In the genomic region with DNA sequence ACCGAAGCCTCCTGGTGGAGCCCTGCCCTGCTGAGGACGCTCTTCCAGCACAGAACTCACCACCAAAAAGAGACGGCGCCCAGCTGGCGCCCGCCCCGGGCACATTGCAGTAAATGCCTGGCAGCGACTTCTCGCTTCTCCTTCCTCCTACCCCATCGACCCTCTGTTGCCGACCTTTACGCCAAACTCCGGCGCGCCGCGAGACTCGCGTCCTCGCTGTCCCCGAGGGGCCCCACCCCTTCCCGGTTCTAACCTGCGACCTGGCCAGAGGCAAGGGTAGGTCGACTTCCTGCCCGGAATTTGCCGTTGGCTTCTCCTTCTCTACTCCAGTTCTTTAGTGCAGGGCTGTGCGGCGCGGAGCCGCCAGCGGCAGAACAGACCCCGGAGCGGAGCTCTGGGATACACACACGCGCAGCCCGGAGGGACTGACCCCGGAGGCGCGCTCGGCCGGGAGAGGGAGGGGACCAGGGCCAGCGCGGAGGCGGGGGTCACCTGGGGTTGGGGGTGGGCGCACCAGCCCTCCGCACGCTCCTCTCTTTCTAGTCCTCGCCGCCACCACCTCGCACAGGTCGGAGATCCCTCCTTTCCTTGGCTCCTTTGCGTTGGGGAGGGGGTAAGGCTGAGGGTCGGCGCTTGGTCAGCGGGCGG, we compare ENCODE assay signal across 8 cellular contexts.
A peak's percentile ranks its signal among the peaks of the same experiment; 100 is the strongest.
DNase-seq lines count a peak whose midpoint lies in the region; ATAC-seq and TF ChIP-seq lines count a peak whose summit lies in the region.

No MANE protein-coding gene starts in this region.

- H3K4me3 ChIP-seq in PC-3 (ENCODE audit: low read length): peak overlapping the region; percentile 47
- H3K4me3 ChIP-seq in cardiac muscle cell: peak overlapping the region; percentile 56
- no peak overlapping the region for H3K4me3 ChIP-seq in PC-9

- H3K9me2 ChIP-seq in PC-3 (replicated peaks; ENCODE audit: low read length) (no peaks in the 10 kb centered on the region), PC-9 (ENCODE audit: insufficient read depth) (no peaks in the 10 kb centered on the region)

- peaks cover 6% of the 10 kb centered on the region for H3K4me1 Mint-ChIP-seq in progenitor cell of endocrine pancreas (ENCODE audit: low read depth)
- H3K4me1 Mint-ChIP-seq in activated CD4-positive, alpha-beta memory T cell treated with anti-CD3 and anti-CD28 coated beads, Interleukin-2, amount 10 ng/mL, durations not matched to agents 7 days and 5 days: peaks cover 3% of the 10 kb centered on the region

- H3K27me3 ChIP-seq in PC-3 (ENCODE audit: low read length): peaks cover 93% of the 10 kb centered on the region
- peaks cover 68% of the 10 kb centered on the region for H3K27me3 ChIP-seq in cardiac muscle cell
- no peaks in the 10 kb centered on the region for H3K27me3 ChIP-seq in PC-9 (ENCODE audit: insufficient read depth, low read depth)

- H3F3A ChIP-seq in PC-3 (ENCODE audit: low read length, unreplicated experiment): no peaks in the 10 kb centered on the region
- no peaks in the 10 kb centered on the region for H3F3A ChIP-seq in PC-9 (ENCODE audit: insufficient read depth, low read depth)

- H3K9me3 Mint-ChIP-seq in progenitor cell of endocrine pancreas (ENCODE audit: low read depth): no peaks in the 10 kb centered on the region
- no peaks in the 10 kb centered on the region for H3K9me3 Mint-ChIP-seq in activated CD4-positive, alpha-beta memory T cell treated with anti-CD3 and anti-CD28 coated beads, Interleukin-2, amount 10 ng/mL, durations not matched to agents 7 days and 5 days

- intact Hi-C loops in PC-3 (cut with micrococcal nuclease): no loop called here
- intact Hi-C loops in PC-9 (cut with micrococcal nuclease; ENCODE audit: unreplicated experiment): no loop called here

- peak; percentile 13 for DNase-seq in Daoy (ENCODE audit: low read depth)
- DNase-seq in PC-3: no peak
- DNase-seq in cardiac muscle cell (ENCODE audit: low read depth in 1 of 2, low spot score in 1 of 2): peak; percentile 16 to 68
- peak; percentile 34 for DNase-seq in progenitor cell of endocrine pancreas (ENCODE audit: low spot score, unreplicated experiment)
- no peak for DNase-seq in DMS153 treated with DMSO at 0.1 percent for 48 hours (lab: John Stamatoyannopoulos, UW; ENCODE audit: unreplicated experiment)
- no peak for DNase-seq in PC-9
- no peak for DNase-seq in activated CD4-positive, alpha-beta memory T cell treated with anti-CD3 and anti-CD28 coated beads, Interleukin-2, amount 10 ng/mL, durations not matched to agents 7 days and 5 days

- H3K27ac Mint-ChIP-seq in progenitor cell of endocrine pancreas: peak overlapping the region; percentile 45
- no peak overlapping the region for H3K27ac Mint-ChIP-seq in activated CD4-positive, alpha-beta memory T cell treated with anti-CD3 and anti-CD28 coated beads, Interleukin-2, amount 10 ng/mL, durations not matched to agents 7 days and 5 days

- H3K4me3 Mint-ChIP-seq in progenitor cell of endocrine pancreas (ENCODE audit: low read depth): peak overlapping the region; percentile 85
- H3K4me3 Mint-ChIP-seq in activated CD4-positive, alpha-beta memory T cell treated with anti-CD3 and anti-CD28 coated beads, Interleukin-2, amount 10 ng/mL, durations not matched to agents 7 days and 5 days: no peak overlapping the region

- TF ChIP-seq CTCF in PC-3 (conservative IDR thresholded peaks at IDR 0.05; ENCODE audit: low read depth, low read length) (no peak), cardiac muscle cell (IDR thresholded peaks at IDR 0.05; ENCODE audit: low read depth, low read length) (no peak), progenitor cell of endocrine pancreas (IDR thresholded peaks at IDR 0.05; ENCODE audit: unreplicated experiment) (peak; percentile 15), PC-9 (conservative IDR thresholded peaks at IDR 0.05) (no peak)

- H3K79me2 ChIP-seq in PC-3 (ENCODE audit: low read length) (no peaks in the 10 kb centered on the region), PC-9 (ENCODE audit: low read depth) (no peaks in the 10 kb centered on the region)

- POLR2A ChIA-PET in PC-3 (lab: Charles Lee; ENCODE audit: unreplicated experiment) (no interaction called here), PC-9 (lab: Charles Lee; ENCODE audit: unreplicated experiment) (no interaction called here)
- POLR2A ChIA-PET in activated CD4-positive, alpha-beta memory T cell treated with anti-CD3 and anti-CD28 coated beads, Interleukin-2, amount 10 ng/mL, durations not matched to agents 7 days and 5 days (lab: Charles Lee): no interaction called here

- CTCF ChIA-PET in PC-3 (lab: Charles Lee): no interaction called here
- CTCF ChIA-PET in PC-9 (lab: Charles Lee): interaction anchor here (0.6 kb wide), 1 partner anchor 205 kb away, joined by 4 read pairs; no protein-coding TSS in a partner anchor
- CTCF ChIA-PET in activated CD4-positive, alpha-beta memory T cell treated with anti-CD3 and anti-CD28 coated beads, Interleukin-2, amount 10 ng/mL, durations not matched to agents 7 days and 5 days (lab: Charles Lee): interaction anchor here (1.3 kb wide), 1 partner anchor 258 kb away, joined by 3 read pairs; no protein-coding TSS in a partner anchor

- H3K4me1 ChIP-seq in PC-3 (ENCODE audit: insufficient read depth, low read length) (no peaks in the 10 kb centered on the region; the same call in 1 of the 2 replicates), cardiac muscle cell (ENCODE audit: low read depth) (no peaks in the 10 kb centered on the region), PC-9 (replicated peaks; ENCODE audit: insufficient read depth) (no peaks in the 10 kb centered on the region)

- ATAC-seq in PC-3 (peak; percentile 36), GM21390 (IDR thresholded peaks at IDR 0.05; ENCODE audit: unreplicated experiment) (no peak)

- H3K4me2 ChIP-seq in PC-3 (ENCODE audit: low read length) (peak overlapping the region; percentile 70), PC-9 (no peak overlapping the region)

- H3K36me3 Mint-ChIP-seq in progenitor cell of endocrine pancreas (ENCODE audit: insufficient read depth): no peaks in the 10 kb centered on the region
- H3K36me3 Mint-ChIP-seq in activated CD4-positive, alpha-beta memory T cell treated with anti-CD3 and anti-CD28 coated beads, Interleukin-2, amount 10 ng/mL, durations not matched to agents 7 days and 5 days (ENCODE audit: low read depth): peaks cover 5% of the 10 kb centered on the region

- H4K20me1 ChIP-seq in PC-3 (ENCODE audit: low read length) (no peaks in the 10 kb centered on the region), PC-9 (ENCODE audit: insufficient read depth) (no peaks in the 10 kb centered on the region)

- H3K9ac ChIP-seq in PC-3 (ENCODE audit: low read length): no peak overlapping the region

- H3K27ac ChIP-seq in PC-3 (ENCODE audit: low read length) (no peak overlapping the region), cardiac muscle cell (no peak overlapping the region), PC-9 (no peak overlapping the region)

- peaks cover 74% of the 10 kb centered on the region for H3K27me3 Mint-ChIP-seq in progenitor cell of endocrine pancreas
- H3K27me3 Mint-ChIP-seq in activated CD4-positive, alpha-beta memory T cell treated with anti-CD3 and anti-CD28 coated beads, Interleukin-2, amount 10 ng/mL, durations not matched to agents 7 days and 5 days: peaks cover 51% of the 10 kb centered on the region

- H3K9me3 ChIP-seq in PC-3 (ENCODE audit: low read length): no peaks in the 10 kb centered on the region
- H3K9me3 ChIP-seq in cardiac muscle cell (ENCODE audit: low read depth): no peaks in the 10 kb centered on the region
- no peaks in the 10 kb centered on the region for H3K9me3 ChIP-seq in PC-9 (ENCODE audit: insufficient read depth, low read depth)

- H2AFZ ChIP-seq in PC-3 (ENCODE audit: low read length): no peak overlapping the region
- no peak overlapping the region for H2AFZ ChIP-seq in PC-9

- BruUV-seq in PC-3 (replicated peaks; lab: Mats Ljungman, UMichigan) (no TSS peak), PC-9 (replicated peaks; lab: Mats Ljungman, UMichigan) (no TSS peak)

- H3K36me3 ChIP-seq in PC-3 (ENCODE audit: low read depth, low read length): no peaks in the 10 kb centered on the region
- no peaks in the 10 kb centered on the region for H3K36me3 ChIP-seq in cardiac muscle cell
- H3K36me3 ChIP-seq in PC-9 (ENCODE audit: low read depth): no peaks in the 10 kb centered on the region

Comparison
In these comparisons a context has a peak if more than half of its experiments do, and no peak if none do; other contexts are left out.
1. DNase-seq: peak in Daoy (single experiment), cardiac muscle cell (2 of 2) and progenitor cell of endocrine pancreas (single experiment); none in PC-3 (single experiment), DMS153 treated with DMSO at 0.1 percent for 48 hours (single experiment), PC-9 (0 of 2) and activated CD4-positive, alpha-beta memory T cell treated with anti-CD3 and anti-CD28 coated beads, Interleukin-2, amount 10 ng/mL, durations not matched to agents 7 days and 5 days (single experiment).